Comparison of ENCODE assay signal across 8 cellular contexts in genomic region chr11:62575156-62575555, GRCh38. TPM values are rescaled to one million over a fixed set of nuclear protein-coding genes. Genes with fewer than 3 reads are reported as not detected.
A peak's percentile ranks its signal among the peaks of the same experiment; 100 is the strongest.
DNase-seq lines count a peak whose midpoint lies in the region; ATAC-seq and TF ChIP-seq lines count a peak whose summit lies in the region.

No MANE protein-coding gene starts in this region.

- peaks cover 0 to 27% (median 3%) of the 10 kb centered on the region in 4 donors for H3K4me1 ChIP-seq in Peyer's patch

- no peak for ATAC-seq in HG03460 (IDR thresholded peaks at IDR 0.05; ENCODE audit: unreplicated experiment)
- ATAC-seq in HG02588 (IDR thresholded peaks at IDR 0.05; ENCODE audit: unreplicated experiment): no peak

- TF ChIP-seq CTCF in Peyer's patch (IDR thresholded peaks at IDR 0.05) (no peak), fibroblast of pulmonary artery (IDR thresholded peaks at IDR 0.05; ENCODE audit: low read length, missing control alignments) (no peak)

- H3K4me3 ChIP-seq in Peyer's patch: peak overlapping the region; percentile 61 to 83 (median 68)
- peak overlapping the region; percentile 65 for H3K4me3 ChIP-seq in fibroblast of pulmonary artery (replicated peaks; ENCODE audit: low read depth, low read length)

- in situ Hi-C loops in G401 (cut with HindIII; ENCODE audit: low sequenced_read_pairs): no loop called here

- DNase-seq in G401 (ENCODE audit: low spot score): peak; percentile 45
- peak in 2 of 3 donors; percentile 61 to 69 for DNase-seq in Peyer's patch
- DNase-seq in fibroblast of pulmonary artery (ENCODE audit: low read depth): no peak
- DNase-seq in posterior vena cava (ENCODE audit: low spot score): peak; percentile 82
- DNase-seq in GOT3 (lab: John Stamatoyannopoulos, UW): no peak
- DNase-seq in stimulated activated CD4-positive, alpha-beta T cell treated with anti-CD3 and anti-CD28 coated beads, Interleukin-4, amount 100 ng/mL, for 24 hours: no peak

- H3K27ac ChIP-seq in Peyer's patch: peak overlapping the region in 3 of 4 donors; percentile 81 to 93 (median 89)

- no peaks in the 10 kb centered on the region for H3K9me3 ChIP-seq in Peyer's patch

- TF ChIP-seq POLR2A in Peyer's patch (IDR thresholded peaks at IDR 0.05): no peak

- intact Hi-C loops in posterior vena cava (cut with DNase I): loop anchor here in 1 of 2 donors (2.0 kb wide), 1 partner anchor 16 kb away; the partner anchor contains the start of gene TUT1

- H3K36me3 ChIP-seq in Peyer's patch: peaks cover 0 to 48% (median 0%) of the 10 kb centered on the region in 3 donors

- H3K27me3 ChIP-seq in Peyer's patch: no peaks in the 10 kb centered on the region

RNA-seq across cellular contexts. Expression of gene EEF1G, which starts 1.5 kb away (rescaled TPM):
- total RNA-seq in G401 (2014; rRNA removed; shearing (Covaris generic)): 3,525 and 3,828 TPM in 2 replicates
- total RNA-seq in Peyer's patch (1,000 to 10,000 TPM in 1 of 4 donors, 100 to 1,000 TPM in 3; 781 to 1,253 (median 958) TPM), posterior vena cava (100 to 1,000 TPM; 706 to 749 TPM)

RNA-seq across cellular contexts. Expression of gene TUT1, which starts 16.2 kb away (rescaled TPM):
- total RNA-seq in G401 (2014; rRNA removed; shearing (Covaris generic)): 16.5 and 17.6 TPM in 2 replicates
- total RNA-seq in Peyer's patch (10 to 100 TPM in 3 of 4 donors, 1 to 10 TPM in 1; 5.0 to 29.4 (median 17.5) TPM), posterior vena cava (10 to 100 TPM; 10.7 to 14.1 TPM)

RNA-seq across cellular contexts. Expression of gene MTA2, which starts 26.5 kb away (rescaled TPM):
- total RNA-seq in G401 (2014; rRNA removed; shearing (Covaris generic)): 190 and 224 TPM in 2 replicates
- total RNA-seq in Peyer's patch (10 to 100 TPM; 47.9 to 74.7 (median 58.9) TPM), posterior vena cava (10 to 100 TPM; 56.5 to 67.2 TPM)

RNA-seq across cellular contexts. Expression of gene AHNAK, which starts 28.6 kb away (rescaled TPM):
- 161 and 197 TPM in 2 replicates for total RNA-seq in G401 (2014; rRNA removed; shearing (Covaris generic))
- total RNA-seq in Peyer's patch (1,000 to 10,000 TPM in 1 of 4 donors, 100 to 1,000 TPM in 3; 571 to 1,016 (median 697) TPM), posterior vena cava (100 to 1,000 TPM; 938 to 955 TPM)

RNA-seq across cellular contexts. Expression of gene EML3, which starts 37.4 kb away (rescaled TPM):
- 33.2 and 55.7 TPM in 2 replicates for total RNA-seq in G401 (2014; rRNA removed; shearing (Covaris generic))
- total RNA-seq in Peyer's patch (100 to 1,000 TPM in 1 of 4 donors, 10 to 100 TPM in 3; 41.3 to 128 (median 59.8) TPM), posterior vena cava (10 to 100 TPM; 58.7 to 63.8 TPM)

Comparison
In these comparisons a context has a peak if more than half of its experiments do, and no peak if none do; other contexts are left out.
1. DNase-seq: peak in G401 (single experiment), Peyer's patch (2 of 3) and posterior vena cava (single experiment); none in fibroblast of pulmonary artery (single experiment), GOT3 (single experiment) and stimulated activated CD4-positive, alpha-beta T cell treated with anti-CD3 and anti-CD28 coated beads, Interleukin-4, amount 100 ng/mL, for 24 hours (single experiment).